Comparison of ENCODE assay signal across 8 cellular contexts in the genomic region with DNA sequence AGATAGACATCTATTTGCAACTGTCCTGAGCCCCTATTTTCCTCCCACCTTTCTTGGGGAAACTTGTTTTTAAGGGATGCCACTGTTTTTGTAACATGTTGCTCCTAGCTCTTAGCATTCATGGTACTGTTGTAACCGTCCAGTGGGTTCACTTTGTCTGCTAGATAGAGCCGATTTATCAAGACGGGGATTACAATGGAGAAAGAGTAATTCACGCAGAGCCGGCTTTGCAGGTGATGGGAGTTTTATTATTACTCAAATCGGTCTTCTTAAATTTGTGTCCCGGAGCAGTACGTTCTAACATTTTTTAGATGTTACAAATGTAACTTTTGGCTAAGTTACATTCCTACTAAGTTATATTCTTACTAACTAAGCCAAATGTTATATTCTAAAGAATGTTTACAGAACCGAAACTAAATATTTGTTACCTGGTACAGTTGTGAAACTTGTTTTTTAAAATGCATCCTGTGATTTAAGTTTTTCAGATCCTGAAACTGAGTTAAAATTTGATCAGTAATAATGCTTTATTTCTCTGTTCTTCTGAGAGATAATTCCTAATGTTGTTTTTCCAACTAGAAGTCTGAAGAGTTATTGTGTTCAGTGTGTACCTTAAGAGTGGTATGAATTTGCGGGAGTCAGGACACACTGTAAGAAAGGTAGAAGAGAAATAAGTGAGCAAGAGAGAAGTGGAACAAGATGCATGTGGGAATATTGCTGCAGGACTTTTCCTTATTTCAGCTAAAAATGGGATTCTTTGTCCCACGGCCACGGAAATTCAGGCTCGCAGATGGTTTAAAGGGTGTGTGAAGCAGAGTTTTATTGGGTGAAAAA. TPM values are rescaled to one million over a fixed set of nuclear protein-coding genes. Genes with fewer than 3 reads are reported as not detected.
A peak's percentile ranks its signal among the peaks of the same experiment; 100 is the strongest.
DNase-seq lines count a peak whose midpoint lies in the region; ATAC-seq, FAIRE-seq and TF ChIP-seq lines count a peak whose summit lies in the region.

No MANE protein-coding gene starts in this region.

- no peak overlapping the region for H3K4ac ChIP-seq in H1 (replicated peaks; ENCODE audit: insufficient read length, low read depth, low read length)

- peak overlapping the region; percentile 84 for H3K9ac ChIP-seq in OCI-LY1 (ENCODE audit: low read length)
- peak overlapping the region in 2 of 4 experiments; percentile 8 to 80; a peak in 3 of 7 replicates for H3K9ac ChIP-seq in H1 (replicated peaks in 1 of 4; ENCODE audit: extremely low read depth in 1 of 4, low read depth in 3 of 4, low read length in 3 of 4)

- no peak overlapping the region for H3K56ac ChIP-seq in H1 (replicated peaks; ENCODE audit: insufficient read length, low read depth, low read length)

- H3K4me1 Mint-ChIP-seq in natural killer cell: peaks cover 72 to 82% of the 10 kb centered on the region in 2 donors

- peaks cover 0 to 8% of the 10 kb centered on the region in 2 donors for H3K9me3 Mint-ChIP-seq in natural killer cell

- no peak overlapping the region for H4K91ac ChIP-seq in H1 (replicated peaks; ENCODE audit: insufficient read length, low read length)

- H2AFZ ChIP-seq in OCI-LY1 (ENCODE audit: low read length): no peak overlapping the region
- H2AFZ ChIP-seq in H1 (ENCODE audit: low read length): no peak overlapping the region

- no peak overlapping the region for H3K18ac ChIP-seq in H1 (ENCODE audit: extremely low read depth, low read length)

- no peak overlapping the region; the same call in 1 of the 2 replicates for H4K8ac ChIP-seq in H1 (ENCODE audit: extremely low read depth, insufficient read depth, low read length)

- no peak for DNase-seq in GM12864 (ENCODE audit: low read depth)
- no peak for DNase-seq in H1 (ENCODE audit: low read depth in 1 of 2, low spot score in 2 of 2)
- no peak for DNase-seq in natural killer cell
- DNase-seq in AG08395 (ENCODE audit: low spot score): no peak
- no peak for DNase-seq in GM13977 (ENCODE audit: low spot score)
- DNase-seq in medulla oblongata (ENCODE audit: extremely low spot score): no peak

- H3K27ac Mint-ChIP-seq in natural killer cell: peak overlapping the region; percentile 89 to 94

- TF ChIP-seq CTCF in GM12864 (IDR thresholded peaks at IDR 0.05; ENCODE audit: low read depth, low read length, missing control alignments) (no peak), OCI-LY1 (IDR thresholded peaks at IDR 0.05; ENCODE audit: low read length) (no peak), H1 (IDR thresholded peaks at IDR 0.05; ENCODE audit: control extremely low read depth in 1 of 3, insufficient read depth in 1 of 3, low read depth in 1 of 3, low read length in 3 of 3) (no peak), natural killer cell (IDR thresholded peaks at IDR 0.05) (no peak), GM13977 (IDR thresholded peaks at IDR 0.05; ENCODE audit: extremely low read depth, insufficient read depth, missing control alignments) (no peak)

- no peak overlapping the region for H2BK120ac ChIP-seq in H1 (replicated peaks; ENCODE audit: low read depth, low read length)

- H3K36me3 ChIP-seq in OCI-LY1 (ENCODE audit: insufficient read depth, low read length) (peaks cover 26% of the 10 kb centered on the region), H1 (ENCODE audit: control insufficient read depth in 2 of 4, insufficient read depth in 4 of 4, low read length in 3 of 4) (peaks cover under 1 to 4% (median 2%) of the 10 kb centered on the region in 4 experiments; a peak in 3 of 8 replicates)

- H3F3A ChIP-seq in OCI-LY1 (ENCODE audit: insufficient read depth, low read length): peaks cover 5% of the 10 kb centered on the region; the same call in 1 of the 2 replicates

- FAIRE-seq in H1 (lab: Jason Lieb, UNC): peak; percentile 45

- H2AK5ac ChIP-seq in H1 (ENCODE audit: low read depth, low read length): no peak overlapping the region

- H2BK20ac ChIP-seq in H1 (ENCODE audit: low read length): no peak overlapping the region

- H3K23me2 ChIP-seq in H1 (ENCODE audit: low read depth, low read length): peaks cover 11% of the 10 kb centered on the region; the same call in 1 of the 2 replicates

- peaks cover 39% of the 10 kb centered on the region for H3K4me1 ChIP-seq in OCI-LY1 (ENCODE audit: insufficient read depth, low read length, severe bottlenecking)
- peaks cover 2 to 7% (median 5%) of the 10 kb centered on the region in 4 experiments; a peak in 3 of 7 replicates for H3K4me1 ChIP-seq in H1 (replicated peaks in 1 of 4; ENCODE audit: control insufficient read depth in 3 of 4, insufficient read depth in 4 of 4, low read length in 3 of 4)

- no peak overlapping the region for H4K5ac ChIP-seq in H1 (ENCODE audit: insufficient read length, low read depth, low read length)

- TF ChIP-seq EP300 in H1 (IDR thresholded peaks at IDR 0.05; ENCODE audit: borderline replicate concordance in 1 of 2, low read depth in 2 of 2, low read length in 2 of 2): no peak

- peak overlapping the region; percentile 86 for H3K4me3 ChIP-seq in GM12864 (ENCODE audit: low read depth, low read length)
- H3K4me3 ChIP-seq in OCI-LY1 (ENCODE audit: low read depth, low read length, poor library complexity, severe bottlenecking): peak overlapping the region; percentile 84
- peak overlapping the region; percentile 63 to 85 (median 80) for H3K4me3 ChIP-seq in H1 (ENCODE audit: extremely low read depth in 1 of 4, insufficient read depth in 2 of 4, low read depth in 3 of 4, low read length in 4 of 4)

- H2BK15ac ChIP-seq in H1 (ENCODE audit: low read length): no peak overlapping the region

- TF ChIP-seq RAD21 in H1 (IDR thresholded peaks at IDR 0.05 in 1 of 2, conservative IDR thresholded peaks at IDR 0.05 in 1 of 2; ENCODE audit: low read depth in 2 of 2, low read length in 2 of 2): no peak

- intact Hi-C loops in natural killer cell (cut with micrococcal nuclease): loop anchor here (2.0 to 10.0 kb wide), 7 partner anchors 42 to 743 kb away; partner anchors contain the start of genes CLEC2B, GABARAPL1, KLRB1 and KLRD1

- CTCF ChIA-PET in H1 (lab: Charles Lee; ENCODE audit: partially characterized antibody): interaction anchor here (1.5 to 1.9 kb wide), 2 partner anchors 15 to 180 kb away, joined by 4 to 5 read pairs; no protein-coding TSS in a partner anchor

- H4K20me1 ChIP-seq in OCI-LY1 (ENCODE audit: insufficient read depth, low read length) (no peaks in the 10 kb centered on the region), H1 (replicated peaks in 1 of 2; ENCODE audit: control insufficient read depth in 1 of 2, insufficient read depth in 2 of 2, low read length in 2 of 2) (no peaks in the 10 kb centered on the region)

- TF ChIP-seq POLR2A in H1 (IDR thresholded peaks at IDR 0.05; ENCODE audit: control extremely low read depth in 1 of 2, low read depth in 2 of 2, low read length in 2 of 2): no peak

- no peak overlapping the region for H3K14ac ChIP-seq in H1 (ENCODE audit: insufficient read length)

- H3K23ac ChIP-seq in H1 (ENCODE audit: insufficient read length): no peak overlapping the region

- peak overlapping the region; percentile 98 for H3K4me3 Mint-ChIP-seq in natural killer cell

- no peak overlapping the region for H2BK5ac ChIP-seq in H1 (ENCODE audit: low read depth, low read length)

- H3K79me2 ChIP-seq in OCI-LY1 (ENCODE audit: insufficient read depth, low read length) (peaks cover 11% of the 10 kb centered on the region), H1 (ENCODE audit: control insufficient read depth in 1 of 2, insufficient read depth in 2 of 2, low read length in 2 of 2) (peaks cover 0 to 30% of the 10 kb centered on the region in 2 experiments; a peak in 3 of 4 replicates)

- H3K9me2 ChIP-seq in OCI-LY1 (ENCODE audit: low read depth, low read length): no peaks in the 10 kb centered on the region

- peak overlapping the region; percentile 96 for H3K27ac ChIP-seq in OCI-LY1 (ENCODE audit: low read depth, low read length, poor library complexity, severe bottlenecking)
- H3K27ac ChIP-seq in H1 (ENCODE audit: low read depth, low read length): peak overlapping the region; percentile 69

- H3K9me3 ChIP-seq in OCI-LY1 (ENCODE audit: low read length) (peaks cover 3% of the 10 kb centered on the region; the same call in 1 of the 2 replicates), H1 (ENCODE audit: insufficient read depth in 2 of 2, low read depth in 1 of 2, low read length in 1 of 2) (no peaks in the 10 kb centered on the region)

- POLR2A ChIA-PET in H1 (lab: Charles Lee; ENCODE audit: partially characterized antibody): interaction anchor here (1.4 to 2.1 kb wide), 3 partner anchors 10 to 200 kb away, joined by 5 to 10 read pairs (median 7); no protein-coding TSS in a partner anchor

- no peak for ATAC-seq in natural killer cell
- no peak for ATAC-seq in HG02870 (IDR thresholded peaks at IDR 0.05; ENCODE audit: unreplicated experiment)

- no peaks in the 10 kb centered on the region for H3K27me3 Mint-ChIP-seq in natural killer cell (ENCODE audit: low read depth in 2 of 2)

- in situ Hi-C loops in GM13977 (cut with MboI; ENCODE audit: low pct_unique_long_range_greater_than_20kb, low sequenced_read_pairs, unreplicated experiment): loop anchor here (10.0 to 25.0 kb wide), 2 partner anchors 86 to 312 kb away; partner anchors contain the start of gene CLECL1

- peaks cover 47% of the 10 kb centered on the region for H3K36me3 Mint-ChIP-seq in natural killer cell

- WGBS in H1 (ENCODE audit: extremely low coverage in 1 of 2, insufficient coverage in 1 of 2, insufficient read length in 1 of 2, insufficient replicate concordance in 2 of 2, low coverage in 1 of 2, low lambda C conversion rate in 2 of 2, missing lambda C conversion rate in 1 of 2), 2 experiments: 47% methylated on average over 13 of the region's 13 CpGs; no CpG with 5 or more reads in 1 of the 2 experiments

- H3K4me2 ChIP-seq in OCI-LY1 (ENCODE audit: low read length) (peak overlapping the region; percentile 99), H1 (ENCODE audit: insufficient read depth in 1 of 2, low read depth in 2 of 2, low read length in 2 of 2) (peak overlapping the region; percentile 83 to 92)

- no peaks in the 10 kb centered on the region for H3K79me1 ChIP-seq in H1 (ENCODE audit: low read depth, low read length)

- H3K27me3 ChIP-seq in OCI-LY1 (ENCODE audit: insufficient read depth, low read length): no peaks in the 10 kb centered on the region
- no peaks in the 10 kb centered on the region for H3K27me3 ChIP-seq in H1 (replicated peaks in 1 of 4; ENCODE audit: control insufficient read depth in 3 of 4, extremely low read depth in 1 of 4, insufficient read depth in 3 of 4, low read length in 3 of 4)

- H2BK12ac ChIP-seq in H1 (ENCODE audit: low read depth, low read length): 0 out of 2 replicates have a peak overlapping the region, but pooled peaks have one; percentile 32

RNA-seq across cellular contexts. Expression of gene CLEC2D, which starts 20.6 kb away (rescaled TPM):
- 5.2 and 6.2 TPM in 2 replicates for total RNA-seq in H1 (2021; fragmentation: NEBNext Ultra II Directional; extraction: Animal tissue kit (Norgen Biotek cat#: 25700))
- 2.7 and 4.2 TPM in 2 replicates for polyA plus RNA-seq in H1 (2011; rRNA removed)
- polyA plus RNA-seq in H1 (2011; cell fraction: cytosol; rRNA removed): 4.7 TPM
- 8.9 TPM for polyA plus RNA-seq in H1 (2011; cell fraction: nucleus; rRNA removed)
- 3.7 to 9.5 TPM (median 5.5 TPM) in 4 replicates for polyA plus RNA-seq in H1 (2012, experiment 1 of 2)
- 0.52 TPM for polyA plus RNA-seq in H1 (2012, experiment 2 of 2)
- 4.1 TPM for polyA plus RNA-seq in H1 (2013, experiment 1 of 2)
- polyA plus RNA-seq in H1 (2013, experiment 2 of 2): 3.0 TPM
- polyA minus RNA-seq in H1 (2011; rRNA and poly(A)+ RNA removed): 4.7 and 6.4 TPM in 2 replicates
- 3.2 TPM for polyA minus RNA-seq in H1 (2011; cell fraction: cytosol; rRNA and poly(A)+ RNA removed)
- polyA minus RNA-seq in H1 (2011; cell fraction: nucleus; rRNA and poly(A)+ RNA removed): 11.2 TPM
- total RNA-seq in natural killer cell: 100 to 1,000 TPM; 140 to 219 (median 209) TPM

RNA-seq across cellular contexts. Expression of gene KLRB1, which starts 41.2 kb away (rescaled TPM):
- total RNA-seq in H1 (2021; fragmentation: NEBNext Ultra II Directional; extraction: Animal tissue kit (Norgen Biotek cat#: 25700)): not detected in 2 replicates
- not detected in 2 replicates for polyA plus RNA-seq in H1 (2011; rRNA removed)
- not detected for polyA plus RNA-seq in H1 (2011; cell fraction: cytosol; rRNA removed)
- not detected for polyA plus RNA-seq in H1 (2011; cell fraction: nucleus; rRNA removed)
- not detected in 4 replicates for polyA plus RNA-seq in H1 (2012, experiment 1 of 2)
- not detected for polyA plus RNA-seq in H1 (2012, experiment 2 of 2)
- not detected for polyA plus RNA-seq in H1 (2013, experiment 1 of 2)
- not detected for polyA plus RNA-seq in H1 (2013, experiment 2 of 2)
- polyA minus RNA-seq in H1 (2011; rRNA and poly(A)+ RNA removed): not detected in 2 replicates
- polyA minus RNA-seq in H1 (2011; cell fraction: cytosol; rRNA and poly(A)+ RNA removed): not detected
- polyA minus RNA-seq in H1 (2011; cell fraction: nucleus; rRNA and poly(A)+ RNA removed): not detected
- total RNA-seq in natural killer cell: 100 to 1,000 TPM; 194 to 310 (median 216) TPM

Comparison
In these comparisons a context has a peak if more than half of its experiments do, and no peak if none do; other contexts are left out.
1. RNA of gene CLEC2D, which starts 20.6 kb away (total RNA-seq): 140 to 219 TPM in natural killer cell; 5.2 to 6.2 TPM in H1; every median in the first group is over 10 times any median in the second.
2. RNA of gene KLRB1, which starts 41.2 kb away (total RNA-seq): 194 to 310 TPM in natural killer cell; not detected in H1; every median in the first group is over 100 times any median in the second.
3. Peak in every context shown above with its lines, with median percentiles within 50 percentile points of each other: H3K4me3 ChIP-seq.